In the genomic region with DNA sequence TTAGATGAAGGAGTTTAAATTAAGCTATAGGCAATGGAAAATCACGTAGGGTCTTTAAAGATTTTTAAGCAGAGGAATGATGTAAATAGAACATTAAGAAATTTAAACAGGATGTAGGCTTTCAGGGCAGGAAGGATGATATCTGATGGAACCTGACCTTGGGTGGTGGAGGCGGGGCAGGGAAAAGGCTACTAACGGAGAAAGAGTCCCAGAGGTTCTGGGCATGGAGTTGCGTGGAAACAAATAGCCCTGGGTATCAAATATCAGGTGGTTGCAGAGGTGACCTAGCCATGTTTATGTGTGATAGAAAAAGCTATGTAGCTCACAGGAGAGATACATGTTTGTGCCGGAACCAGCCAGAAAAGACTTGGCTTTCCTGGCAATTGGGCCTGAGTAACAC, we compare ENCODE assay signal across 23 cellular contexts.
"Had no signal": no experiment of that assay in that cellular context is flagged by ENCODE, and none has a peak within 500 bp of the region (broad histone marks: within the 10 kb centered on the region; RNA-seq: fewer than 3 reads in every experiment).

No MANE protein-coding gene starts in this region.

- H3K4me1 ChIP-seq: body of pancreas, colonic mucosa, left ventricle myocardium inferior, tibial nerve, uterus had no signal

- H3K27ac ChIP-seq: body of pancreas, colonic mucosa, left ventricle myocardium inferior, tibial nerve, uterus had no signal

- H3K27me3 ChIP-seq: body of pancreas, colonic mucosa, tibial nerve, uterus had no signal

- H3K4me3 ChIP-seq: body of pancreas, colonic mucosa, left ventricle myocardium inferior, smooth muscle cell, tibial nerve, uterus had no signal

- ATAC-seq: activated T-cell treated with anti-CD3 and anti-CD28 coated beads, Interleukin-2, amount 50 U/mL, for 72 hours; body of pancreas; esophagus mucosa; natural killer cell treated with Interleukin-12 subunit alpha and Interleukin-12 subunit beta and Interleukin-15 and Interleukin-18, amount 100 ng/mL, for 72 hours; WTC11 had no signal

- DNase-seq: activated CD4-positive, alpha-beta T cell treated with anti-CD3 and anti-CD28 coated beads for 48 hours; activated CD8-positive, alpha-beta memory T cell treated with anti-CD3 and anti-CD28 coated beads, Interleukin-2, amount 50 U/mL, for 48 hours; activated gamma-delta T cell; activated T-cell treated with anti-CD3 and anti-CD28 coated beads, Interleukin-2, amount 50 U/mL, for 72 hours; amygdala; body of pancreas; caudate nucleus; colonic mucosa; hippocampal formation; kidney; left ventricle myocardium inferior; right cardiac atrium; stimulated activated CD4-positive, alpha-beta T cell treated with anti-CD3 and anti-CD28 coated beads, Interleukin-4, amount 100 ng/mL, for 4 hours; stimulated activated CD8-positive, alpha-beta memory T cell treated with anti-CD3 and anti-CD28 coated beads, Interleukin-4, amount 100 ng/mL, for 48 hours; stimulated activated naive CD4-positive, alpha-beta T cell treated with Interleukin-2 at 50 U/mL for 16 hours; substantia nigra; T1000; uterus had no signal

- H3K9me3 ChIP-seq: body of pancreas, colonic mucosa, tibial nerve, uterus had no signal

- H3K36me3 ChIP-seq: colonic mucosa, left ventricle myocardium inferior, tibial nerve, uterus had no signal
